ENCODE assay signal across 16 cellular contexts in the genomic region with DNA sequence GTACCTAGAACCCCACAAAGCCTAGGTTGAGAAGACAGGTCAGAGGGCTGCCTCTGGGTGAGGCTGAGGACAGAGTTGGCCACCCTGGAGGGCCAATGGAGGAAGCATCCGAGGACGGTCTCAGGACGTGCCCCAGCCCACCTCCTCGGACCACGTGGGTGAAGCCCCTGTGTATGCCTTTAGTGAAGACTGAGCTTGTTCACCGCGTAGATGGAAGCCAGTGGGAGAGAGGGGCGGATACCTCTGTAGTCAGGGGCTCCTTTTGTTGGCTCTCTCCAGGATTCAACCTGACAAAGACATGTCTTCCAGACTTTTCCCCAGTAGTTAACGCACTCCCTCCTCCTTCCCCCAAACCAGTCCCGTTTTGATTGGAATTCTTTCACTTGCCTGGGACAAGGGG.
DNase-seq lines count a peak whose midpoint lies in the region; ATAC-seq, FAIRE-seq and TF ChIP-seq lines count a peak whose summit lies in the region.
"Had no signal": no experiment of that assay in that cellular context is flagged by ENCODE, and none has a peak within 500 bp of the region (broad histone marks: within the 10 kb centered on the region; RNA-seq: fewer than 3 reads in every experiment).

No MANE protein-coding gene starts in this region.

- peaks cover 94% of the 10 kb centered on the region for H3K4me1 Mint-ChIP-seq in activated CD8-positive, alpha-beta T cell treated with anti-CD3 and anti-CD28 coated beads for 36 hours (ENCODE audit: low read depth)

- no peaks in the 10 kb centered on the region for H3K9me3 Mint-ChIP-seq in activated CD8-positive, alpha-beta T cell treated with anti-CD3 and anti-CD28 coated beads for 36 hours
- H3K9me3 Mint-ChIP-seq: activated CD4-positive, alpha-beta T cell treated with anti-CD3 and anti-CD28 coated beads, Interleukin-2, amount 10 ng/mL, durations not matched to agents 7 days and 5 days; activated T-cell treated with anti-CD3 and anti-CD28 coated beads, Interleukin-2, amount 50 U/mL, for 24 hours; dendritic cell treated with granulocyte-macrophage colony-stimulating factor and Interleukin-4, amounts not matched to agents 40 ng/mL and 50 ng/mL, for 4 days had no signal

- H3K27me3 ChIP-seq in liver (ENCODE audit: control insufficient read depth in 4 of 4, insufficient read depth in 4 of 4, low read length in 3 of 4) (no peaks in the 10 kb centered on the region), HepG2 (ENCODE audit: control insufficient read depth in 1 of 2, insufficient read depth in 2 of 2, low read length in 2 of 2) (peaks cover 0 to 36% of the 10 kb centered on the region in 2 experiments; a peak in 2 of 5 replicates), gastroesophageal sphincter (no peaks in the 10 kb centered on the region), rectal smooth muscle tissue (ENCODE audit: control insufficient read depth, insufficient read depth, low read length) (no peaks in the 10 kb centered on the region), mesendoderm (ENCODE audit: insufficient read depth, low read length, poor library complexity) (no peaks in the 10 kb centered on the region)

- H3K4me1 ChIP-seq in liver (ENCODE audit: control insufficient read depth in 4 of 4, insufficient read depth in 4 of 4, low read length in 3 of 4) (peaks cover 32 to 90% (median 72%) of the 10 kb centered on the region in 4 donors), HepG2 (ENCODE audit: insufficient read depth, low read length) (peaks cover 10% of the 10 kb centered on the region), gastroesophageal sphincter (peaks cover 86 to 100% (median 87%) of the 10 kb centered on the region in 3 donors), rectal smooth muscle tissue (ENCODE audit: control insufficient read depth, insufficient read depth, low read length) (peaks cover 83% of the 10 kb centered on the region), mesendoderm (ENCODE audit: control insufficient read depth, low read depth, low read length) (no peaks in the 10 kb centered on the region)

- peak overlapping the region; percentile 84 to 89 for H3K27ac ChIP-seq in liver (ENCODE audit: low read depth in 1 of 2, low read length in 2 of 2)
- no peak overlapping the region for H3K27ac ChIP-seq in HepG2 (ENCODE audit: extremely low read length, insufficient read depth, low read length)
- H3K27ac ChIP-seq in gastroesophageal sphincter: peak overlapping the region; percentile 91 to 100 (median 97)
- peak overlapping the region; percentile 100 for H3K27ac ChIP-seq in rectal smooth muscle tissue (ENCODE audit: low read depth, low read length)
- H3K27ac ChIP-seq in mesendoderm (ENCODE audit: low read depth, low read length): no peak overlapping the region

- WGBS in liver: 89% methylated on average over 10 of the region's 10 CpGs
- 74% methylated on average over 10 of the region's 10 CpGs for WGBS in HepG2 (ENCODE audit: low lambda C conversion rate)
- 88 to 94% methylated on average over 7 to 9 of the region's 10 CpGs for WGBS in gastroesophageal sphincter (ENCODE audit: low coverage in 1 of 2), 2 donors
- no CpG with 5 or more reads among the region's 10 CpGs for WGBS in mesendoderm (ENCODE audit: extremely low coverage, insufficient coverage, low lambda C conversion rate)

- no peak overlapping the region for H3K4ac ChIP-seq in mesendoderm (ENCODE audit: low read depth, low read length)

- no peak for TF ChIP-seq EP300 in HepG2 (IDR thresholded peaks at IDR 0.05; ENCODE audit: low read depth in 2 of 2, low read length in 2 of 2)
- no peak for TF ChIP-seq EP300 in HepG2 (CRISPR knock-in tag; IDR thresholded peaks at IDR 0.05; ENCODE audit: borderline replicate concordance)
- no peak for TF ChIP-seq EP300 in gastroesophageal sphincter (IDR thresholded peaks at IDR 0.05)

- H2AK5ac ChIP-seq in mesendoderm (ENCODE audit: low read length): no peak overlapping the region

- no peak overlapping the region for H2BK5ac ChIP-seq in mesendoderm (ENCODE audit: low read length)

- DNase-seq in HepG2 (ENCODE audit: low spot score) (no peak), mesendoderm (no peak), germinal center (ENCODE audit: low spot score) (no peak), GF-D8 (lab: John Stamatoyannopoulos, UW) (no peak)
- DNase-seq in activated CD8-positive, alpha-beta T cell treated with anti-CD3 and anti-CD28 coated beads for 36 hours: no peak
- DNase-seq: activated CD4-positive, alpha-beta T cell treated with anti-CD3 and anti-CD28 coated beads, Interleukin-2, amount 10 ng/mL, durations not matched to agents 7 days and 5 days; activated T-cell treated with anti-CD3 and anti-CD28 coated beads, Interleukin-2, amount 50 U/mL, for 24 hours; Calu3; NCI-H2107; NCI-H82; T-helper 9 cell had no signal

- H2BK15ac ChIP-seq in mesendoderm (replicated peaks; ENCODE audit: low read depth): no peak overlapping the region

- POLR2A ChIA-PET in HepG2 (lab: Yijun Ruan, JAX): no interaction called here
- POLR2A ChIA-PET in activated CD8-positive, alpha-beta T cell treated with anti-CD3 and anti-CD28 coated beads for 36 hours (lab: Charles Lee): interaction anchor here (0.6 to 1.5 kb wide), 3 partner anchors 13 to 32 kb away, joined by 3 to 4 read pairs (median 4); no protein-coding TSS in a partner anchor

- no peaks in the 10 kb centered on the region for H3K36me3 Mint-ChIP-seq in activated CD8-positive, alpha-beta T cell treated with anti-CD3 and anti-CD28 coated beads for 36 hours (ENCODE audit: low read depth)

- no peak overlapping the region for H2AFZ ChIP-seq in HepG2 (ENCODE audit: low read length)

- no peak overlapping the region for H3K23ac ChIP-seq in mesendoderm (ENCODE audit: low read length)

- H3K4me3 ChIP-seq in liver (ENCODE audit: low read depth in 1 of 3, low read length in 3 of 3) (no peak overlapping the region), HepG2 (replicated peaks in 1 of 3; ENCODE audit: insufficient read depth in 1 of 3, low read depth in 2 of 3, low read length in 3 of 3) (no peak overlapping the region), gastroesophageal sphincter (no peak overlapping the region), rectal smooth muscle tissue (ENCODE audit: low read length) (no peak overlapping the region), mesendoderm (ENCODE audit: low read length) (no peak overlapping the region)

- no peaks in the 10 kb centered on the region for H3K27me3 Mint-ChIP-seq in activated CD8-positive, alpha-beta T cell treated with anti-CD3 and anti-CD28 coated beads for 36 hours
- H3K27me3 Mint-ChIP-seq: activated CD4-positive, alpha-beta T cell treated with anti-CD3 and anti-CD28 coated beads, Interleukin-2, amount 10 ng/mL, durations not matched to agents 7 days and 5 days; activated T-cell treated with anti-CD3 and anti-CD28 coated beads, Interleukin-2, amount 50 U/mL, for 24 hours had no signal

- H3K36me3 ChIP-seq in liver (ENCODE audit: control insufficient read depth in 4 of 4, insufficient read depth in 3 of 4, low read depth in 1 of 4, low read length in 3 of 4) (no peaks in the 10 kb centered on the region), HepG2 (replicated peaks in 1 of 2; ENCODE audit: control insufficient read depth in 1 of 2, insufficient read depth in 2 of 2, low read length in 2 of 2) (no peaks in the 10 kb centered on the region), gastroesophageal sphincter (peaks cover 0 to 7% of the 10 kb centered on the region in 2 donors), rectal smooth muscle tissue (ENCODE audit: control insufficient read depth, insufficient read depth, low read length) (no peaks in the 10 kb centered on the region), mesendoderm (ENCODE audit: control insufficient read depth, insufficient read depth, low read length) (no peaks in the 10 kb centered on the region)

- H3K18ac ChIP-seq in mesendoderm (ENCODE audit: low read length): no peak overlapping the region

- no peak overlapping the region for H3K4me3 Mint-ChIP-seq in activated CD8-positive, alpha-beta T cell treated with anti-CD3 and anti-CD28 coated beads for 36 hours
- H3K4me3 Mint-ChIP-seq: activated CD4-positive, alpha-beta T cell treated with anti-CD3 and anti-CD28 coated beads, Interleukin-2, amount 10 ng/mL, durations not matched to agents 7 days and 5 days; activated T-cell treated with anti-CD3 and anti-CD28 coated beads, Interleukin-2, amount 50 U/mL, for 24 hours; dendritic cell treated with granulocyte-macrophage colony-stimulating factor and Interleukin-4, amounts not matched to agents 40 ng/mL and 50 ng/mL, for 4 days had no signal

- no peaks in the 10 kb centered on the region for H4K20me1 ChIP-seq in HepG2 (ENCODE audit: insufficient read depth, low read length)

- in situ Hi-C loops in HepG2 (cut with HindIII; ENCODE audit: extremely low pct_ligation_motif_present, low pct_unique_long_range_greater_than_20kb): no loop called here

- H3K9me3 ChIP-seq in liver (ENCODE audit: control insufficient read depth in 4 of 4, low read length in 3 of 4) (no peaks in the 10 kb centered on the region), HepG2 (ENCODE audit: low read length) (no peaks in the 10 kb centered on the region), gastroesophageal sphincter (no peaks in the 10 kb centered on the region)

- FAIRE-seq in HepG2 (lab: Jason Lieb, UNC): no peak
- FAIRE-seq: urothelium cell line had no signal

- no peak overlapping the region for H3K56ac ChIP-seq in mesendoderm (ENCODE audit: low read length)

- peak overlapping the region in 1 of 2 donors; percentile 6 for H3K9ac ChIP-seq in liver (ENCODE audit: low read depth in 1 of 2, low read length in 2 of 2)
- no peak overlapping the region for H3K9ac ChIP-seq in HepG2 (ENCODE audit: insufficient read depth, low read depth, low read length)
- H3K9ac ChIP-seq in rectal smooth muscle tissue (ENCODE audit: low read length): no peak overlapping the region
- no peak overlapping the region for H3K9ac ChIP-seq in mesendoderm (ENCODE audit: low read length)

- no peaks in the 10 kb centered on the region for H3K79me1 ChIP-seq in mesendoderm (ENCODE audit: low read length)

- no peak overlapping the region for H4K8ac ChIP-seq in mesendoderm (ENCODE audit: low read depth, low read length)

- no peaks in the 10 kb centered on the region for H3K79me2 ChIP-seq in HepG2 (ENCODE audit: insufficient read depth, low read length)
- no peaks in the 10 kb centered on the region for H3K79me2 ChIP-seq in mesendoderm (ENCODE audit: control insufficient read depth, insufficient read depth, low read length)

- TF ChIP-seq POLR2A in HepG2 (IDR thresholded peaks at IDR 0.05; ENCODE audit: insufficient read depth in 1 of 2, low read depth in 2 of 2, low read length in 2 of 2) (no peak), gastroesophageal sphincter (IDR thresholded peaks at IDR 0.05) (no peak)

- H3K27ac Mint-ChIP-seq in activated CD8-positive, alpha-beta T cell treated with anti-CD3 and anti-CD28 coated beads for 36 hours: no peak overlapping the region
- H3K27ac Mint-ChIP-seq: activated T-cell treated with anti-CD3 and anti-CD28 coated beads, Interleukin-2, amount 50 U/mL, for 24 hours; dendritic cell treated with granulocyte-macrophage colony-stimulating factor and Interleukin-4, amounts not matched to agents 40 ng/mL and 50 ng/mL, for 4 days had no signal

- TF ChIP-seq CTCF in liver (IDR thresholded peaks at IDR 0.05; ENCODE audit: low read depth, low read length, missing input control) (no peak), HepG2 (CRISPR knock-in tag; IDR thresholded peaks at IDR 0.05) (no peak), gastroesophageal sphincter (IDR thresholded peaks at IDR 0.05) (no peak)
- TF ChIP-seq CTCF in activated CD8-positive, alpha-beta T cell treated with anti-CD3 and anti-CD28 coated beads for 36 hours (IDR thresholded peaks at IDR 0.05): no peak

- CTCF ChIA-PET in HepG2 (lab: Yijun Ruan, JAX; ENCODE audit: low intra/inter-chr PET ratio, low total read pairs): no interaction called here
- CTCF ChIA-PET in activated CD8-positive, alpha-beta T cell treated with anti-CD3 and anti-CD28 coated beads for 36 hours (lab: Charles Lee): interaction anchor here (1.1 to 7.2 kb wide), 2 partner anchors 11 to 274 kb away, joined by 3 to 58 read pairs; no protein-coding TSS in a partner anchor

- intact Hi-C loops in HepG2 (cut with micrococcal nuclease; ENCODE audit: unreplicated experiment): no loop called here
- intact Hi-C loops in activated CD8-positive, alpha-beta T cell treated with anti-CD3 and anti-CD28 coated beads for 36 hours (cut with micrococcal nuclease): no loop called here

- ATAC-seq in HepG2: no peak
- ATAC-seq in gastroesophageal sphincter: no peak
- no peak for ATAC-seq in activated CD8-positive, alpha-beta T cell treated with anti-CD3 and anti-CD28 coated beads for 36 hours

- no peak overlapping the region for H4K5ac ChIP-seq in mesendoderm (ENCODE audit: low read length)

- no peak overlapping the region for H2BK120ac ChIP-seq in mesendoderm (ENCODE audit: low read depth, low read length)

- no TSS peak for BruUV-seq in HepG2 (replicated peaks; lab: Mats Ljungman, UMichigan)

- TF ChIP-seq RAD21 in liver (IDR thresholded peaks at IDR 0.05) (no peak), HepG2 (CRISPR knock-in tag; IDR thresholded peaks at IDR 0.05) (no peak)

- no peak overlapping the region for H3K4me2 ChIP-seq in HepG2 (ENCODE audit: low read depth, low read length)
- no peak overlapping the region for H3K4me2 ChIP-seq in mesendoderm (ENCODE audit: low read length)

Comparison
In these comparisons a context has a peak if more than half of its experiments do, and no peak if none do; other contexts are left out.
1. H3K27ac ChIP-seq: peak in liver (2 of 2), gastroesophageal sphincter (4 of 4) and rectal smooth muscle tissue (single experiment); none in HepG2 (single experiment) and mesendoderm (single experiment).